Comparison of ENCODE assay signal across 8 cellular contexts in the genomic region with DNA sequence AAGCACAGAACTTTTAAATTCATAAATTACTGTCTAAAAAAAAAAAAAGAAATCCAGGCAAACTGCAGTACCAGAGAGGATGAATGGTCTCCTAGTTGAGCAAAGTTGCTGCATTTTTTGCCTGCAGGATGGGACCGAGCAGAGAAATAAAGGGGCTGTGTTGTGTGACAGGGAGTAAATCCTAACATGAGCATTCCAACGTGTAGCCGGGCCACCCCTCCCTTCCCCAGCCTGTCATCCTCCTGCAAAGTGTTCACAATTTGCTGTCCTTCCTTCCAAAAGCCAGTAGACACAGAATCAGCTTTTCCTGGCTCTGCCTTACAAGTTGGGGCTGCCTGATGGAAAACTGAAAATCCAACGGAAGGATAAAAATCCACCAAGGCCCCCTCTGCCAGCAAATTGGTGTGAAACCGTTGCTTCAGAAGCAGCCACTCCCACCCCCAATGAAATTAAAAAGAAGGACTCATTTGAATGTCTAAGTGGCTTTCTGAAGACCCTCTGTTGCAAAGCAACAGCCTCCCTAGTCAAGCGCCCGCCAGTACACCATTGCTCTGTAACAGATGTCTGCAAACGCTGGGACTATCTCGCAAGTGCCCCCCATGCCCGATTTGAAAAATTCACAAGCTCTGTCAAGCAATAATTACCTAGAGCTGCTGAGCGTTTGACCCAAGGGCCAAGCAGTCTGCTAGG. TPM values are rescaled to one million over a fixed set of nuclear protein-coding genes. Genes with fewer than 3 reads are reported as not detected.
A peak's percentile ranks its signal among the peaks of the same experiment; 100 is the strongest.
DNase-seq lines count a peak whose midpoint lies in the region; ATAC-seq and TF ChIP-seq lines count a peak whose summit lies in the region.

No MANE protein-coding gene starts in this region.

- peak overlapping the region; percentile 22 for H2AFZ ChIP-seq in neuron (ENCODE audit: low read depth, low read length)

- intact Hi-C loops in CD4-positive, alpha-beta memory T cell (cut with micrococcal nuclease), result no loop called here
- intact Hi-C loops in esophagus squamous epithelium (cut with DNase I), result no loop called here

- H3K4me1 ChIP-seq in CD4-positive, alpha-beta memory T cell (ENCODE audit: insufficient read depth, low read length), result peaks cover 7% of the 10 kb centered on the region
- H3K4me1 ChIP-seq in NT2/D1 (ENCODE audit: insufficient read depth, insufficient read length) (no peaks in the 10 kb centered on the region), esophagus squamous epithelium (peaks cover 4 to 32% (median 18%) of the 10 kb centered on the region in 3 donors), neuron (ENCODE audit: insufficient read depth, low read length) (peaks cover 14% of the 10 kb centered on the region)

- peaks cover 24% of the 10 kb centered on the region for H3K27me3 ChIP-seq in CD4-positive, alpha-beta memory T cell (ENCODE audit: insufficient read depth, low read length)
- H3K27me3 ChIP-seq in NT2/D1 (ENCODE audit: insufficient read depth, insufficient read length), result peaks cover 34% of the 10 kb centered on the region
- peaks cover 0 to 30% (median 0%) of the 10 kb centered on the region in 4 donors for H3K27me3 ChIP-seq in esophagus squamous epithelium
- H3K27me3 ChIP-seq in neuron (ENCODE audit: insufficient read depth, low read length), result peaks cover 34% of the 10 kb centered on the region

- no peaks in the 10 kb centered on the region for H3K36me3 ChIP-seq in CD4-positive, alpha-beta memory T cell (ENCODE audit: insufficient read depth, low read length)
- H3K36me3 ChIP-seq in NT2/D1 (ENCODE audit: insufficient read depth, insufficient read length, low read length) (no peaks in the 10 kb centered on the region), esophagus squamous epithelium (no peaks in the 10 kb centered on the region), neuron (ENCODE audit: insufficient read depth, low read length) (no peaks in the 10 kb centered on the region)

- no peak overlapping the region for H3K27ac ChIP-seq in CD4-positive, alpha-beta memory T cell (ENCODE audit: low read depth, low read length)
- peak overlapping the region in 3 of 4 donors; percentile 67 to 78 (median 69) for H3K27ac ChIP-seq in esophagus squamous epithelium

- peak overlapping the region in 5 of 8 donors; percentile 17 to 79 (median 59) for H3K4me3 Mint-ChIP-seq in CD4-positive, alpha-beta memory T cell

- CTCF ChIA-PET in CD4-positive, alpha-beta memory T cell (lab: Charles Lee; ENCODE audit: partially characterized antibody), result no interaction called here

- no peak overlapping the region for H3K27ac Mint-ChIP-seq in CD4-positive, alpha-beta memory T cell

- peaks cover 33 to 48% of the 10 kb centered on the region in 2 donors for H3K27me3 Mint-ChIP-seq in CD4-positive, alpha-beta memory T cell

- POLR2A ChIA-PET in CD4-positive, alpha-beta memory T cell (lab: Charles Lee; ENCODE audit: partially characterized antibody), result no interaction called here

- TF ChIP-seq CTCF in esophagus squamous epithelium (IDR thresholded peaks at IDR 0.05), result no peak

- peak overlapping the region; percentile 83 for H3K9ac ChIP-seq in NT2/D1 (ENCODE audit: insufficient read length, low read depth)

- no peak for TF ChIP-seq POLR2A in esophagus squamous epithelium (IDR thresholded peaks at IDR 0.05)

- no peaks in the 10 kb centered on the region for H3K9me3 Mint-ChIP-seq in CD4-positive, alpha-beta memory T cell

- ATAC-seq in GM19455 (IDR thresholded peaks at IDR 0.05; ENCODE audit: unreplicated experiment), result no peak

- DNase-seq in CD4-positive, alpha-beta memory T cell, result no peak
- DNase-seq in NT2/D1 (ENCODE audit: low read depth, low spot score) (no peak), esophagus squamous epithelium (lab: John Stamatoyannopoulos, UW) (no peak), GM03348 (ENCODE audit: low spot score) (no peak), glomerular visceral epithelial cell (ENCODE audit: extremely low spot score) (no peak), ureter (ENCODE audit: low spot score) (no peak)

- 31 to 49% methylated on average over 3 to 11 of the region's 11 CpGs for WGBS in esophagus squamous epithelium, 2 donors

- no peaks in the 10 kb centered on the region for H3K9me3 ChIP-seq in CD4-positive, alpha-beta memory T cell (ENCODE audit: control insufficient read depth in 1 of 2, low read length in 2 of 2)
- H3K9me3 ChIP-seq in NT2/D1 (ENCODE audit: insufficient read depth, low read length), result no peaks in the 10 kb centered on the region
- no peaks in the 10 kb centered on the region for H3K9me3 ChIP-seq in esophagus squamous epithelium
- H3K9me3 ChIP-seq in neuron (ENCODE audit: low read length), result no peaks in the 10 kb centered on the region

- H3K36me3 Mint-ChIP-seq in CD4-positive, alpha-beta memory T cell, result no peaks in the 10 kb centered on the region

- H3K4me1 Mint-ChIP-seq in CD4-positive, alpha-beta memory T cell, result peaks cover 4 to 15% (median 5%) of the 10 kb centered on the region in 4 donors

- no peak overlapping the region for H3K4me3 ChIP-seq in CD4-positive, alpha-beta memory T cell (ENCODE audit: low read length in 2 of 2)
- H3K4me3 ChIP-seq in NT2/D1 (ENCODE audit: insufficient read length, low read depth) (peak overlapping the region; percentile 77), esophagus squamous epithelium (peak overlapping the region; percentile 46 to 78 (median 60)), neuron (ENCODE audit: low read length) (peak overlapping the region; percentile 16)

RNA-seq across cellular contexts. Expression of gene FRMD4B, which starts 0.7 kb away (rescaled TPM):
- 10 to 100 TPM; 14.9 to 18.3 TPM for total RNA-seq in CD4-positive, alpha-beta memory T cell
- polyA plus RNA-seq in CD4-positive, alpha-beta memory T cell, result 10 to 100 TPM in 1 of 2 donors, 1 to 10 TPM in 1; 3.1 to 12.1 TPM
- total RNA-seq in esophagus squamous epithelium (10 to 100 TPM; 37.5 to 66.2 (median 62.5) TPM), ureter (28.6 TPM)

Comparison
In these comparisons a context has a peak if more than half of its experiments do, and no peak if none do; other contexts are left out.
1. H3K4me3 ChIP-seq: peak in NT2/D1 (single experiment), esophagus squamous epithelium (4 of 4) and neuron (single experiment); none in CD4-positive, alpha-beta memory T cell (0 of 2).